Comparison of ENCODE assay signal across 1 cellular context in the genomic region with DNA sequence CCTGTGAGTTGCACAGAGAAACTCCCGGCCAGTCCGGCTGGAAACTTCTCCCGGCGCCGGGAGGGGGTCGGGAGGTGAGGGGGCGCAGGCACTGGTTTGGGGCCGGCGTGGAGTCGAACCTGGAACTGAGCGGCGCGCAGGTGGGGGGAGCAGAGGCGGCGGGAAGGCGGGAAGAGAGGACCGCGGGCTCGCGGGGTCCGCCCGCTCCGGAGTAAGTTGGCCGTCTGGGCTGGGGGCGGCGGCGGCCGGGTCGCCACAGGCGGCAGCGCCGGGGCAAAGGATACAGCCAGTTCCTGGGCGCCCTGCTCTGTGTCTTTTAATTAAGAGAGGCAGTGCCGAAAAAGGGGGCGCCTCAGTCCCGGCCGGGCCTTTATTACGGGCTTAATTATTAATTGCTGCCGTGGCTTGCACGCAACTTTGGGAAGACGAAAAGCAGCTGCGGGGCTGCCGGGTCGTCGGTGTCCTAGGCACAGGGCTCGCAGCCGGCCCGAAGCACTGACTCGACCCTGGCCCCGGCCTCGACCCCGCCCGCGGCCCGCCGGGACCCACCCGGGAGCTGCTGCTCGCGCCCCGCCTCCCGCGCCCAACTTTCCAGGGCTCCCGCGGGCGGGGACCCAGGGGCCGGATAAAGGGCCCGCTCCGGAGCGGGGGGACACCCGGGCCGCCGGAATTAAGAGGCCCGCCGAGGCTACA.
TF ChIP-seq lines count a peak whose summit lies in the region.

No MANE protein-coding gene starts in this region.

TF ChIP-seq in HEK293, 187 proteins besides CTCF, POLR2A, EP300 and RAD21 (continued from another document and continues in another):
- TF ChIP-seq, protein P1, sequence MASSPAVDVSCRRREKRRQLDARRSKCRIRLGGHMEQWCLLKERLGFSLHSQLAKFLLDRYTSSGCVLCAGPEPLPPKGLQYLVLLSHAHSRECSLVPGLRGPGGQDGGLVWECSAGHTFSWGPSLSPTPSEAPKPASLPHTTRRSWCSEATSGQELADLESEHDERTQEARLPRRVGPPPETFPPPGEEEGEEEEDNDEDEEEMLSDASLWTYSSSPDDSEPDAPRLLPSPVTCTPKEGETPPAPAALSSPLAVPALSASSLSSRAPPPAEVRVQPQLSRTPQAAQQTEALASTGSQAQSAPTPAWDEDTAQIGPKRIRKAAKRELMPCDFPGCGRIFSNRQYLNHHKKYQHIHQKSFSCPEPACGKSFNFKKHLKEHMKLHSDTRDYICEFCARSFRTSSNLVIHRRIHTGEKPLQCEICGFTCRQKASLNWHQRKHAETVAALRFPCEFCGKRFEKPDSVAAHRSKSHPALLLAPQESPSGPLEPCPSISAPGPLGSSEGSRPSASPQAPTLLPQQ (tag by site-specific recombination; IDR thresholded peaks at IDR 0.05) = peak; percentile 92
- TF ChIP-seq ZNF174 (tag by site-specific recombination; IDR thresholded peaks at IDR 0.05) (no peak), BCL11B (tag by site-specific recombination; IDR thresholded peaks at IDR 0.05; ENCODE audit: low read depth) (no peak), FEZF1 (tag by site-specific recombination; IDR thresholded peaks at IDR 0.05) (no peak), ZNF155 (tag by site-specific recombination; IDR thresholded peaks at IDR 0.05) (no peak), ZNF571 (tag by site-specific recombination; IDR thresholded peaks at IDR 0.05) (no peak), ZFP3 (tag by site-specific recombination; IDR thresholded peaks at IDR 0.05; ENCODE audit: low read depth) (no peak), GLIS2 (tag by site-specific recombination; IDR thresholded peaks at IDR 0.05) (peak; percentile 32; the same call in 1 of the 2 replicates), ZNF768 (tag by site-specific recombination; IDR thresholded peaks at IDR 0.05) (no peak), SCRT1 (tag by site-specific recombination; IDR thresholded peaks at IDR 0.05; ENCODE audit: borderline replicate concordance) (no peak), ZBTB48 (tag by site-specific recombination; IDR thresholded peaks at IDR 0.05) (no peak), ZNF16 (tag by site-specific recombination; IDR thresholded peaks at IDR 0.05; ENCODE audit: low read depth) (no peak), ZNF701 (tag by site-specific recombination; IDR thresholded peaks at IDR 0.05) (no peak), ZNF302 (tag by site-specific recombination; IDR thresholded peaks at IDR 0.05; ENCODE audit: low read depth) (no peak), ZNF391 (tag by site-specific recombination; IDR thresholded peaks at IDR 0.05; ENCODE audit: borderline replicate concordance, low read depth) (no peak), EGR2 (tag by site-specific recombination; IDR thresholded peaks at IDR 0.05; ENCODE audit: low read depth) (peak; percentile 76), TCF7L2 (IDR thresholded peaks at IDR 0.05; ENCODE audit: borderline replicate concordance, low read depth, low read length) (no peak), ZNF596 (tag by site-specific recombination; IDR thresholded peaks at IDR 0.05) (no peak), ZNF335 (tag by site-specific recombination; conservative IDR thresholded peaks at IDR 0.05) (peak; percentile 75), ZNF394 (tag by site-specific recombination; IDR thresholded peaks at IDR 0.05; ENCODE audit: borderline replicate concordance) (no peak), ZNF626 (tag by site-specific recombination; IDR thresholded peaks at IDR 0.05) (no peak), ZBTB17 (tag by site-specific recombination; IDR thresholded peaks at IDR 0.05) (no peak), ZNF324 (tag by site-specific recombination; IDR thresholded peaks at IDR 0.05) (no peak), ZBTB7A (tag by site-specific recombination; IDR thresholded peaks at IDR 0.05; ENCODE audit: low read depth) (no peak), ZNF677 (tag by site-specific recombination; IDR thresholded peaks at IDR 0.05) (no peak), ZNF223 (tag by site-specific recombination; IDR thresholded peaks at IDR 0.05) (peak; percentile 92), ZNF76 (tag by site-specific recombination; IDR thresholded peaks at IDR 0.05; ENCODE audit: borderline replicate concordance, low read depth) (no peak), ZNF10 (tag by site-specific recombination; IDR thresholded peaks at IDR 0.05) (no peak), ZIC2 (tag by site-specific recombination; IDR thresholded peaks at IDR 0.05) (no peak), ZNF664 (tag by site-specific recombination; IDR thresholded peaks at IDR 0.05) (no peak), GLI4 (tag by site-specific recombination; IDR thresholded peaks at IDR 0.05) (no peak), ZNF791 (tag by site-specific recombination; IDR thresholded peaks at IDR 0.05) (no peak), ZNF529 (tag by site-specific recombination; IDR thresholded peaks at IDR 0.05; ENCODE audit: insufficient replicate concordance) (no peak), GFI1B (tag by site-specific recombination; IDR thresholded peaks at IDR 0.05) (no peak), ZNF2 (tag by site-specific recombination; IDR thresholded peaks at IDR 0.05) (0 out of 2 replicates have a peak, but pooled peaks have one; percentile 29), ZNF248 (tag by site-specific recombination; IDR thresholded peaks at IDR 0.05) (no peak), ZNF837 (tag by site-specific recombination; IDR thresholded peaks at IDR 0.05) (no peak), GLI2 (tag by site-specific recombination; IDR thresholded peaks at IDR 0.05; ENCODE audit: borderline replicate concordance, low read depth) (no peak)
- TF ChIP-seq, protein P2, sequence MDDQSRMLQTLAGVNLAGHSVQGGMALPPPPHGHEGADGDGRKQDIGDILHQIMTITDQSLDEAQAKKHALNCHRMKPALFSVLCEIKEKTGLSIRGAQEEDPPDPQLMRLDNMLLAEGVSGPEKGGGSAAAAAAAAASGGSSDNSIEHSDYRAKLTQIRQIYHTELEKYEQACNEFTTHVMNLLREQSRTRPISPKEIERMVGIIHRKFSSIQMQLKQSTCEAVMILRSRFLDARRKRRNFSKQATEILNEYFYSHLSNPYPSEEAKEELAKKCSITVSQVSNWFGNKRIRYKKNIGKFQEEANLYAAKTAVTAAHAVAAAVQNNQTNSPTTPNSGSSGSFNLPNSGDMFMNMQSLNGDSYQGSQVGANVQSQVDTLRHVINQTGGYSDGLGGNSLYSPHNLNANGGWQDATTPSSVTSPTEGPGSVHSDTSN (CRISPR knock-in tag; IDR thresholded peaks at IDR 0.05) = no peak
- TF ChIP-seq, protein P3, sequence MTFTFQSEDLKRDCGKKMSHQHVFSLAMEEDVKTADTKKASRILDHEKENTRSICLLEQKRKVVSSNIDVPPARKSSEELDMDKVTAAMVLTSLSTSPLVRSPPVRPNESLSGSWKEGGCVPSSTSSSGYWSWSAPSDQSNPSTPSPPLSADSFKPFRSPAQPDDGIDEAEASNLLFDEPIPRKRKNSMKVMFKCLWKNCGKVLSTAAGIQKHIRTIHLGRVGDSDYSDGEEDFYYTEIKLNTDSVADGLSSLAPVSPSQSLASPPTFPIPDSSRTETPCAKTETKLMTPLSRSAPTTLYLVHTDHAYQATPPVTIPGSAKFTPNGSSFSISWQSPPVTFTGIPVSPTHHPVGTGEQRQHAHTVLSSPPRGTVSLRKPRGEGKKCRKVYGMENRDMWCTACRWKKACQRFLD (tag by site-specific recombination; IDR thresholded peaks at IDR 0.05) = no peak
- TF ChIP-seq, protein P4, sequence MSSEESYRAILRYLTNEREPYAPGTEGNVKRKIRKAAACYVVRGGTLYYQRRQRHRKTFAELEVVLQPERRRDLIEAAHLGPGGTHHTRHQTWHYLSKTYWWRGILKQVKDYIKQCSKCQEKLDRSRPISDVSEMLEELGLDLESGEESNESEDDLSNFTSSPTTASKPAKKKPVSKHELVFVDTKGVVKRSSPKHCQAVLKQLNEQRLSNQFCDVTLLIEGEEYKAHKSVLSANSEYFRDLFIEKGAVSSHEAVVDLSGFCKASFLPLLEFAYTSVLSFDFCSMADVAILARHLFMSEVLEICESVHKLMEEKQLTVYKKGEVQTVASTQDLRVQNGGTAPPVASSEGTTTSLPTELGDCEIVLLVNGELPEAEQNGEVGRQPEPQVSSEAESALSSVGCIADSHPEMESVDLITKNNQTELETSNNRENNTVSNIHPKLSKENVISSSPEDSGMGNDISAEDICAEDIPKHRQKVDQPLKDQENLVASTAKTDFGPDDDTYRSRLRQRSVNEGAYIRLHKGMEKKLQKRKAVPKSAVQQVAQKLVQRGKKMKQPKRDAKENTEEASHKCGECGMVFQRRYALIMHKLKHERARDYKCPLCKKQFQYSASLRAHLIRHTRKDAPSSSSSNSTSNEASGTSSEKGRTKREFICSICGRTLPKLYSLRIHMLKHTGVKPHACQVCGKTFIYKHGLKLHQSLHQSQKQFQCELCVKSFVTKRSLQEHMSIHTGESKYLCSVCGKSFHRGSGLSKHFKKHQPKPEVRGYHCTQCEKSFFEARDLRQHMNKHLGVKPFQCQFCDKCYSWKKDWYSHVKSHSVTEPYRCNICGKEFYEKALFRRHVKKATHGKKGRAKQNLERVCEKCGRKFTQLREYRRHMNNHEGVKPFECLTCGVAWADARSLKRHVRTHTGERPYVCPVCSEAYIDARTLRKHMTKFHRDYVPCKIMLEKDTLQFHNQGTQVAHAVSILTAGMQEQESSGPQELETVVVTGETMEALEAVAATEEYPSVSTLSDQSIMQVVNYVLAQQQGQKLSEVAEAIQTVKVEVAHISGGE (tag by site-specific recombination; conservative IDR thresholded peaks at IDR 0.05; ENCODE audit: low read depth) = peak; percentile 97
- TF ChIP-seq, protein P5, sequence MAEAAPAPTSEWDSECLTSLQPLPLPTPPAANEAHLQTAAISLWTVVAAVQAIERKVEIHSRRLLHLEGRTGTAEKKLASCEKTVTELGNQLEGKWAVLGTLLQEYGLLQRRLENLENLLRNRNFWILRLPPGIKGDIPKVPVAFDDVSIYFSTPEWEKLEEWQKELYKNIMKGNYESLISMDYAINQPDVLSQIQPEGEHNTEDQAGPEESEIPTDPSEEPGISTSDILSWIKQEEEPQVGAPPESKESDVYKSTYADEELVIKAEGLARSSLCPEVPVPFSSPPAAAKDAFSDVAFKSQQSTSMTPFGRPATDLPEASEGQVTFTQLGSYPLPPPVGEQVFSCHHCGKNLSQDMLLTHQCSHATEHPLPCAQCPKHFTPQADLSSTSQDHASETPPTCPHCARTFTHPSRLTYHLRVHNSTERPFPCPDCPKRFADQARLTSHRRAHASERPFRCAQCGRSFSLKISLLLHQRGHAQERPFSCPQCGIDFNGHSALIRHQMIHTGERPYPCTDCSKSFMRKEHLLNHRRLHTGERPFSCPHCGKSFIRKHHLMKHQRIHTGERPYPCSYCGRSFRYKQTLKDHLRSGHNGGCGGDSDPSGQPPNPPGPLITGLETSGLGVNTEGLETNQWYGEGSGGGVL (tag by site-specific recombination; IDR thresholded peaks at IDR 0.05) = peak; percentile 85
- TF ChIP-seq, protein P6, sequence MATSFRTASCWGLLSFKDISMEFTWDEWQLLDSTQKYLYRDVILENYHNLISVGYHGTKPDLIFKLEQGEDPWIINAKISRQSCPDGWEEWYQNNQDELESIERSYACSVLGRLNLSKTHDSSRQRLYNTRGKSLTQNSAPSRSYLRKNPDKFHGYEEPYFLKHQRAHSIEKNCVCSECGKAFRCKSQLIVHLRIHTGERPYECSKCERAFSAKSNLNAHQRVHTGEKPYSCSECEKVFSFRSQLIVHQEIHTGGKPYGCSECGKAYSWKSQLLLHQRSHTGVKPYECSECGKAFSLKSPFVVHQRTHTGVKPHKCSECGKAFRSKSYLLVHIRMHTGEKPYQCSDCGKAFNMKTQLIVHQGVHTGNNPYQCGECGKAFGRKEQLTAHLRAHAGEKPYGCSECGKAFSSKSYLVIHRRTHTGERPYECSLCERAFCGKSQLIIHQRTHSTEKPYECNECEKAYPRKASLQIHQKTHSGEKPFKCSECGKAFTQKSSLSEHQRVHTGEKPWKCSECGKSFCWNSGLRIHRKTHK (tag by site-specific recombination; IDR thresholded peaks at IDR 0.05) = no peak
- TF ChIP-seq, protein P7, sequence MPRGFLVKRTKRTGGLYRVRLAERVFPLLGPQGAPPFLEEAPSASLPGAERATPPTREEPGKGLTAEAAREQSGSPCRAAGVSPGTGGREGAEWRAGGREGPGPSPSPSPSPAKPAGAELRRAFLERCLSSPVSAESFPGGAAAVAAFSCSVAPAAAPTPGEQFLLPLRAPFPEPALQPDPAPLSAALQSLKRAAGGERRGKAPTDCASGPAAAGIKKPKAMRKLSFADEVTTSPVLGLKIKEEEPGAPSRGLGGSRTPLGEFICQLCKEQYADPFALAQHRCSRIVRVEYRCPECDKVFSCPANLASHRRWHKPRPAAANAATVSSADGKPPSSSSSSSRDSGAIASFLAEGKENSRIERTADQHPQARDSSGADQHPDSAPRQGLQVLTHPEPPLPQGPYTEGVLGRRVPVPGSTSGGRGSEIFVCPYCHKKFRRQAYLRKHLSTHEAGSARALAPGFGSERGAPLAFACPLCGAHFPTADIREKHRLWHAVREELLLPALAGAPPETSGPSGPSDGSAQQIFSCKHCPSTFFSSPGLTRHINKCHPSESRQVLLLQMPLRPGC (tag by site-specific recombination; IDR thresholded peaks at IDR 0.05) = no peak
- TF ChIP-seq, protein P8, sequence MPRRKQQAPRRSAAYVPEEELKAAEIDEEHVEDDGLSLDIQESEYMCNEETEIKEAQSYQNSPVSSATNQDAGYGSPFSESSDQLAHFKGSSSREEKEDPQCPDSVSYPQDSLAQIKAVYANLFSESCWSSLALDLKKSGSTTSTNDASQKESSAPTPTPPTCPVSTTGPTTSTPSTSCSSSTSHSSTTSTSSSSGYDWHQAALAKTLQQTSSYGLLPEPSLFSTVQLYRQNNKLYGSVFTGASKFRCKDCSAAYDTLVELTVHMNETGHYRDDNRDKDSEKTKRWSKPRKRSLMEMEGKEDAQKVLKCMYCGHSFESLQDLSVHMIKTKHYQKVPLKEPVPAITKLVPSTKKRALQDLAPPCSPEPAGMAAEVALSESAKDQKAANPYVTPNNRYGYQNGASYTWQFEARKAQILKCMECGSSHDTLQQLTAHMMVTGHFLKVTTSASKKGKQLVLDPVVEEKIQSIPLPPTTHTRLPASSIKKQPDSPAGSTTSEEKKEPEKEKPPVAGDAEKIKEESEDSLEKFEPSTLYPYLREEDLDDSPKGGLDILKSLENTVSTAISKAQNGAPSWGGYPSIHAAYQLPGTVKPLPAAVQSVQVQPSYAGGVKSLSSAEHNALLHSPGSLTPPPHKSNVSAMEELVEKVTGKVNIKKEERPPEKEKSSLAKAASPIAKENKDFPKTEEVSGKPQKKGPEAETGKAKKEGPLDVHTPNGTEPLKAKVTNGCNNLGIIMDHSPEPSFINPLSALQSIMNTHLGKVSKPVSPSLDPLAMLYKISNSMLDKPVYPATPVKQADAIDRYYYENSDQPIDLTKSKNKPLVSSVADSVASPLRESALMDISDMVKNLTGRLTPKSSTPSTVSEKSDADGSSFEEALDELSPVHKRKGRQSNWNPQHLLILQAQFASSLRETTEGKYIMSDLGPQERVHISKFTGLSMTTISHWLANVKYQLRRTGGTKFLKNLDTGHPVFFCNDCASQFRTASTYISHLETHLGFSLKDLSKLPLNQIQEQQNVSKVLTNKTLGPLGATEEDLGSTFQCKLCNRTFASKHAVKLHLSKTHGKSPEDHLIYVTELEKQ (tag by site-specific recombination; IDR thresholded peaks at IDR 0.05; ENCODE audit: borderline replicate concordance) = no peak
- TF ChIP-seq, protein P9, sequence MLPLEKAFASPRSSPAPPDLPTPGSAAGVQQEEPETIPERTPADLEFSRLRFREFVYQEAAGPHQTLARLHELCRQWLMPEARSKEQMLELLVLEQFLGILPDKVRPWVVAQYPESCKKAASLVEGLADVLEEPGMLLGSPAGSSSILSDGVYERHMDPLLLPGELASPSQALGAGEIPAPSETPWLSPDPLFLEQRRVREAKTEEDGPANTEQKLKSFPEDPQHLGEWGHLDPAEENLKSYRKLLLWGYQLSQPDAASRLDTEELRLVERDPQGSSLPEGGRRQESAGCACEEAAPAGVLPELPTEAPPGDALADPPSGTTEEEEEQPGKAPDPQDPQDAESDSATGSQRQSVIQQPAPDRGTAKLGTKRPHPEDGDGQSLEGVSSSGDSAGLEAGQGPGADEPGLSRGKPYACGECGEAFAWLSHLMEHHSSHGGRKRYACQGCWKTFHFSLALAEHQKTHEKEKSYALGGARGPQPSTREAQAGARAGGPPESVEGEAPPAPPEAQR (tag by site-specific recombination; IDR thresholded peaks at IDR 0.05) = no peak
